Comparison of ENCODE assay signal across 9 cellular contexts in genomic region chr17:48626202-48626469, GRCh38. TPM values are rescaled to one million over a fixed set of nuclear protein-coding genes. Genes with fewer than 3 reads are reported as not detected.
A peak's percentile ranks its signal among the peaks of the same experiment; 100 is the strongest.
DNase-seq lines count a peak whose midpoint lies in the region; ATAC-seq, FAIRE-seq and TF ChIP-seq lines count a peak whose summit lies in the region.
"Had no signal": no experiment of that assay in that cellular context is flagged by ENCODE, and none has a peak within 500 bp of the region (broad histone marks: within the 10 kb centered on the region; RNA-seq: fewer than 3 reads in every experiment).

Gene HOXB9 (minus strand): TSS chr17:48626358. CDS start chr17:48626269, 89 bp downstream.

- POLR2A ChIA-PET in Panc1 (lab: Charles Lee) = interaction anchor here (0.6 to 2.0 kb wide), 8 partner anchors 10 to 412 kb away, joined by 3 to 27 read pairs (median 4); no protein-coding TSS in a partner anchor

- H3K4me1 ChIP-seq in Panc1 (ENCODE audit: control insufficient read depth, insufficient read depth, low read length) (peaks cover 59% of the 10 kb centered on the region), esophagus muscularis mucosa (peaks cover 25 to 31% (median 26%) of the 10 kb centered on the region in 4 donors), rectal smooth muscle tissue (ENCODE audit: control insufficient read depth, insufficient read depth, low read length) (no peaks in the 10 kb centered on the region), BE2C (no peaks in the 10 kb centered on the region)

- ATAC-seq in Panc1 (no peak; the same call in 1 of the 2 replicates), HG02885 (IDR thresholded peaks at IDR 0.05; ENCODE audit: poor library complexity, unreplicated experiment) (no peak)

- TF ChIP-seq EP300 in esophagus muscularis mucosa (IDR thresholded peaks at IDR 0.05) = no peak

- intact Hi-C loops in Panc1 (cut with micrococcal nuclease; ENCODE audit: unreplicated experiment) = no loop called here
- intact Hi-C loops in esophagus muscularis mucosa (cut with DNase I) = no loop called here

- CTCF ChIA-PET in Panc1 (lab: Charles Lee) = interaction anchor here (0.6 to 1.6 kb wide), 5 partner anchors 10 to 332 kb away, joined by 3 to 13 read pairs (median 5); no protein-coding TSS in a partner anchor

- H3K9ac ChIP-seq in rectal smooth muscle tissue (ENCODE audit: low read length) = peak within 1 kb of the TSS; percentile 3

- no peaks in the 10 kb centered on the region for H3K9me3 ChIP-seq in Panc1 (ENCODE audit: control insufficient read depth, insufficient read depth, low read depth, low read length)
- no peaks in the 10 kb centered on the region for H3K9me3 ChIP-seq in esophagus muscularis mucosa
- H3K9me3 ChIP-seq in BE2C = no peaks in the 10 kb centered on the region

- no peaks in the 10 kb centered on the region for H3K36me3 ChIP-seq in GM06990 (ENCODE audit: control insufficient read depth, insufficient read depth, low read length)
- H3K36me3 ChIP-seq in Panc1 (ENCODE audit: control insufficient read depth, insufficient read depth, low read length) = 0 out of 2 replicates have a peak, but pooled peaks cover 3% of the 10 kb centered on the region
- H3K36me3 ChIP-seq in esophagus muscularis mucosa = no peaks in the 10 kb centered on the region
- H3K36me3 ChIP-seq in rectal smooth muscle tissue (ENCODE audit: control insufficient read depth, insufficient read depth, low read length) = no peaks in the 10 kb centered on the region
- H3K36me3 ChIP-seq in BE2C = no peaks in the 10 kb centered on the region

- FAIRE-seq in urothelium cell line (lab: Jason Lieb, UNC) = no peak

- no peak for TF ChIP-seq POLR2A in esophagus muscularis mucosa (IDR thresholded peaks at IDR 0.05; ENCODE audit: low read depth)

- TF ChIP-seq CTCF in GM06990 (IDR thresholded peaks at IDR 0.05; ENCODE audit: insufficient read depth, low read length, poor library complexity, severe bottlenecking) (no peak), Panc1 (IDR thresholded peaks at IDR 0.05) (no peak), esophagus muscularis mucosa (IDR thresholded peaks at IDR 0.05) (no peak), BE2C (IDR thresholded peaks at IDR 0.05; ENCODE audit: low read depth, low read length) (no peak)

- H3K27me3 ChIP-seq in GM06990 (replicated peaks; ENCODE audit: control insufficient read depth, insufficient read depth, low read length) (peaks cover 6% of the 10 kb centered on the region), Panc1 (ENCODE audit: control insufficient read depth, insufficient read depth, low read length) (no peaks in the 10 kb centered on the region), esophagus muscularis mucosa (peaks cover 0 to 100% (median 98%) of the 10 kb centered on the region in 4 donors), rectal smooth muscle tissue (ENCODE audit: control insufficient read depth, insufficient read depth, low read length) (peaks cover 62% of the 10 kb centered on the region), BE2C (peaks cover 99% of the 10 kb centered on the region)

- H3K4me3 ChIP-seq in GM06990 (replicated peaks; ENCODE audit: low read depth, low read length) (peak within 1 kb of the TSS; percentile 48), Panc1 (ENCODE audit: low read depth in 2 of 2, low read length in 2 of 2) (peak within 1 kb of the TSS; percentile 78 to 93), esophagus muscularis mucosa (peak within 1 kb of the TSS; percentile 38 to 41 (median 41)), rectal smooth muscle tissue (ENCODE audit: low read length) (peak within 1 kb of the TSS; percentile 62), BE2C (ENCODE audit: low read depth, low read length) (no peak within 1 kb of the TSS)

- WGBS in esophagus muscularis mucosa = no CpG with 5 or more reads among the region's 19 CpGs

- no TSS peak for BruUV-seq in Panc1 (replicated peaks; lab: Mats Ljungman, UMichigan)

- H3K27ac ChIP-seq in Panc1 (ENCODE audit: low read length) = peak within 1 kb of the TSS; percentile 99
- no peak within 1 kb of the TSS for H3K27ac ChIP-seq in esophagus muscularis mucosa (replicated peaks in 1 of 4)
- H3K27ac ChIP-seq in rectal smooth muscle tissue (ENCODE audit: low read depth, low read length) = no peak within 1 kb of the TSS

- DNase-seq in GM06990 (ENCODE audit: extremely low read depth, insufficient read length) (no peak), Panc1 (ENCODE audit: low read depth, low spot score) (no peak), esophagus muscularis mucosa (ENCODE audit: extremely low spot score) (no peak), NCI-H2029 treated with DMSO at 0.1 percent for 48 hours (lab: John Stamatoyannopoulos, UW) (no peak), urothelium cell line (ENCODE audit: low spot score) (no peak), BE2C (no peak)
- DNase-seq: NCI-H1048 had no signal

- in situ Hi-C loops in Panc1 (cut with HindIII; ENCODE audit: low pct_unique_long_range_greater_than_20kb, low sequenced_read_pairs) = no loop called here

RNA-seq across cellular contexts. Expression of gene HOXB9, which starts in this region (rescaled TPM):
- 65.9 TPM for total RNA-seq in Panc1 (2021; ENCODE audit: unreplicated experiment)
- 83.0 TPM for polyA plus RNA-seq in Panc1 (2012; ENCODE audit: insufficient read length)
- total RNA-seq in esophagus muscularis mucosa = not detected
- polyA plus RNA-seq in BE2C (2012; ENCODE audit: insufficient read depth, insufficient read length, low read depth) = not detected

Comparison
In these comparisons a context has a peak if more than half of its experiments do, and no peak if none do; other contexts are left out.
1. RNA of gene HOXB9 (total RNA-seq): 65.9 TPM in Panc1 (single experiment); not detected in esophagus muscularis mucosa; every median in the first group is over 10 times any median in the second.